In genomic region chr18:46542545-46542944, GRCh38 we compare ENCODE assay signal across 15 cellular contexts.
DNase-seq lines count a peak whose midpoint lies in the region; ATAC-seq and TF ChIP-seq lines count a peak whose summit lies in the region.
"Had no signal": no experiment of that assay in that cellular context is flagged by ENCODE, and none has a peak within 500 bp of the region (broad histone marks: within the 10 kb centered on the region; RNA-seq: fewer than 3 reads in every experiment).

No MANE protein-coding gene starts in this region.

- TF ChIP-seq CTCF in mammary epithelial cell (conservative IDR thresholded peaks at IDR 0.05 in 1 of 2, IDR thresholded peaks at IDR 0.05 in 1 of 2; ENCODE audit: extremely low read depth in 1 of 2, insufficient read depth in 1 of 2, low read depth in 1 of 2, low read length in 2 of 2) (no peak), left lung (IDR thresholded peaks at IDR 0.05) (no peak)

- H3K27ac ChIP-seq in mammary epithelial cell (ENCODE audit: insufficient read depth, low read depth, low read length) (no peak overlapping the region), left lung (no peak overlapping the region)
- H3K27ac ChIP-seq: brain microvascular endothelial cell had no signal

- no peaks in the 10 kb centered on the region for H3K79me2 ChIP-seq in mammary epithelial cell (ENCODE audit: insufficient read depth, low read length)

- no peaks in the 10 kb centered on the region for H4K20me1 ChIP-seq in mammary epithelial cell (ENCODE audit: insufficient read depth, low read length)

- WGBS in mammary epithelial cell (ENCODE audit: low coverage, missing lambda C conversion rate), result 25% methylated on average over 5 of the region's 5 CpGs

- DNase-seq in EH (ENCODE audit: low read depth) (peak; percentile 4), NCI-H524 (lab: John Stamatoyannopoulos, UW) (peak; percentile 87 to 91), mammary epithelial cell (peak; percentile 15), left lung (no peak), amygdala (lab: John Stamatoyannopoulos, UW) (no peak), NCI-H1417 treated with DMSO at 0.1 percent for 48 hours (lab: John Stamatoyannopoulos, UW) (no peak)
- DNase-seq: brain microvascular endothelial cell; left cardiac atrium; naive thymus-derived CD8-positive, alpha-beta T cell; NCI-H1417; NCI-H526; stimulated activated CD4-positive, alpha-beta T cell treated with anti-CD3 and anti-CD28 coated beads, Interleukin-2, amount 100 ng/mL, for 24 hours; T-helper 9 cell had no signal

- no peaks in the 10 kb centered on the region for H3K27me3 ChIP-seq in mammary epithelial cell (ENCODE audit: insufficient read depth, low read length)
- no peaks in the 10 kb centered on the region for H3K27me3 ChIP-seq in left lung
- H3K27me3 ChIP-seq: brain microvascular endothelial cell had no signal

- CTCF ChIA-PET in mammary epithelial cell (lab: Charles Lee; ENCODE audit: low non-redundant PET), result no interaction called here

- intact Hi-C loops in mammary epithelial cell (cut with micrococcal nuclease) (no loop called here), left lung (cut with DNase I) (no loop called here)

- in situ Hi-C loops in mammary epithelial cell (cut with MboI; ENCODE audit: low sequenced_read_pairs in 2 of 2), result no loop called here

- no peaks in the 10 kb centered on the region for H3K9me3 ChIP-seq in mammary epithelial cell (replicated peaks; ENCODE audit: insufficient read depth, low read length)
- no peaks in the 10 kb centered on the region for H3K9me3 ChIP-seq in left lung

- no peak overlapping the region for H3K4me2 ChIP-seq in mammary epithelial cell (ENCODE audit: insufficient read depth, low read depth, low read length)

- H3K4me3 ChIP-seq in mammary epithelial cell (replicated peaks in 1 of 3; ENCODE audit: insufficient read depth in 1 of 3, low read depth in 2 of 3, low read length in 3 of 3) (no peak overlapping the region), left lung (no peak overlapping the region)

- BruUV-seq in mammary epithelial cell (replicated peaks; lab: Mats Ljungman, UMichigan), result no TSS peak

- H2AFZ ChIP-seq in mammary epithelial cell (ENCODE audit: low read depth, low read length), result no peak overlapping the region

- no peaks in the 10 kb centered on the region for H3K4me1 ChIP-seq in mammary epithelial cell (ENCODE audit: insufficient read depth, low read length)
- no peaks in the 10 kb centered on the region for H3K4me1 ChIP-seq in left lung

- peak; percentile 21 for ATAC-seq in left lung
- no peak for ATAC-seq in GM21737 (IDR thresholded peaks at IDR 0.05; ENCODE audit: unreplicated experiment)
- ATAC-seq in GM18909 (IDR thresholded peaks at IDR 0.05; ENCODE audit: poor library complexity, unreplicated experiment), result no peak
- ATAC-seq: naive thymus-derived CD8-positive, alpha-beta T cell had no signal

- dilution Hi-C loops in mammary epithelial cell (cut with HindIII; ENCODE audit: low sequenced_read_pairs), result no loop called here

- H3K36me3 ChIP-seq in mammary epithelial cell (ENCODE audit: insufficient read depth, low read length), result no peaks in the 10 kb centered on the region
- no peaks in the 10 kb centered on the region for H3K36me3 ChIP-seq in left lung
- H3K36me3 ChIP-seq: brain microvascular endothelial cell had no signal

- H3K9ac ChIP-seq in mammary epithelial cell (ENCODE audit: insufficient read depth, low read length), result no peak overlapping the region

Comparison
In these comparisons a context has a peak if more than half of its experiments do, and no peak if none do; other contexts are left out.
1. DNase-seq: peak in EH (single experiment), NCI-H524 (2 of 2) and mammary epithelial cell (single experiment); none in left lung (0 of 2), amygdala (0 of 56) and NCI-H1417 treated with DMSO at 0.1 percent for 48 hours (single experiment).